Comparison of ENCODE assay signal across 15 cellular contexts in genomic region chr13:31885994-31886393, GRCh38.
DNase-seq lines count a peak whose midpoint lies in the region; ATAC-seq and TF ChIP-seq lines count a peak whose summit lies in the region.
"Had no signal": no experiment of that assay in that cellular context is flagged by ENCODE, and none has a peak within 500 bp of the region (broad histone marks: within the 10 kb centered on the region; RNA-seq: fewer than 3 reads in every experiment).

No MANE protein-coding gene starts in this region.

- H3K27me3 Mint-ChIP-seq in glutamatergic neuron (ENCODE audit: unreplicated experiment) = no peaks in the 10 kb centered on the region

- POLR2A ChIA-PET in OCI-LY7 (lab: Charles Lee) = no interaction called here

- H3K4me3 Mint-ChIP-seq in glutamatergic neuron (ENCODE audit: unreplicated experiment) = no peak overlapping the region
- H3K4me3 Mint-ChIP-seq: endodermal cell, WTC11 had no signal

- H3K9me3 ChIP-seq in thyroid gland (no peaks in the 10 kb centered on the region), OCI-LY7 (ENCODE audit: low read length) (no peaks in the 10 kb centered on the region)
- H3K9me3 ChIP-seq: right lobe of liver, tibial nerve had no signal

- CTCF ChIA-PET in OCI-LY7 (lab: Charles Lee; ENCODE audit: unreplicated experiment) = no interaction called here

- no peak overlapping the region for H3K4me3 ChIP-seq in thyroid gland (replicated peaks in 1 of 3)
- no peak overlapping the region for H3K4me3 ChIP-seq in OCI-LY7 (ENCODE audit: low read depth, low read length, poor library complexity, severe bottlenecking)
- H3K4me3 ChIP-seq: right lobe of liver, tibial nerve had no signal

- H3K27ac ChIP-seq in thyroid gland (no peak overlapping the region), OCI-LY7 (ENCODE audit: low read depth, low read length, poor library complexity, severe bottlenecking) (no peak overlapping the region)
- H3K27ac ChIP-seq: right lobe of liver, tibial nerve had no signal

- H3K36me3 Mint-ChIP-seq in glutamatergic neuron (ENCODE audit: unreplicated experiment) = no peaks in the 10 kb centered on the region
- H3K36me3 Mint-ChIP-seq: WTC11 had no signal

- TF ChIP-seq CTCF in glutamatergic neuron (IDR thresholded peaks at IDR 0.05; ENCODE audit: partially characterized antibody, unreplicated experiment) (no peak), thyroid gland (IDR thresholded peaks at IDR 0.05) (no peak), OCI-LY7 (conservative IDR thresholded peaks at IDR 0.05; ENCODE audit: low read length) (no peak)

- no peak overlapping the region for H2AFZ ChIP-seq in OCI-LY7 (ENCODE audit: low read length)

- H3K27me3 ChIP-seq in thyroid gland = no peaks in the 10 kb centered on the region
- H3K27me3 ChIP-seq: right lobe of liver, tibial nerve had no signal

- H3K9me3 Mint-ChIP-seq in glutamatergic neuron (ENCODE audit: unreplicated experiment) = peaks cover 2% of the 10 kb centered on the region
- H3K9me3 Mint-ChIP-seq: endodermal cell, WTC11 had no signal

- peaks cover 21% of the 10 kb centered on the region for H3K4me1 Mint-ChIP-seq in glutamatergic neuron (ENCODE audit: low read depth, unreplicated experiment)

- ATAC-seq in HG02759 (IDR thresholded peaks at IDR 0.05; ENCODE audit: unreplicated experiment) (no peak), GM19023 (IDR thresholded peaks at IDR 0.05; ENCODE audit: unreplicated experiment) (no peak)
- ATAC-seq: WTC11 had no signal

- H3K4me1 ChIP-seq in thyroid gland = peaks cover 9 to 10% of the 10 kb centered on the region in 2 donors
- no peaks in the 10 kb centered on the region for H3K4me1 ChIP-seq in OCI-LY7 (ENCODE audit: insufficient read depth, low read length, poor library complexity, severe bottlenecking)
- H3K4me1 ChIP-seq: right lobe of liver had no signal

- no peak for TF ChIP-seq POLR2A in thyroid gland (IDR thresholded peaks at IDR 0.05)

- no peaks in the 10 kb centered on the region for H4K20me1 ChIP-seq in OCI-LY7 (ENCODE audit: insufficient read depth, low read length)

- peak overlapping the region; percentile 52 for H3K27ac Mint-ChIP-seq in glutamatergic neuron (ENCODE audit: unreplicated experiment)
- H3K27ac Mint-ChIP-seq: endodermal cell, WTC11 had no signal

- H3K36me3 ChIP-seq in thyroid gland (no peaks in the 10 kb centered on the region), OCI-LY7 (ENCODE audit: insufficient read depth, low read length) (no peaks in the 10 kb centered on the region)
- H3K36me3 ChIP-seq: right lobe of liver, tibial nerve had no signal

- WGBS in thyroid gland, 2 donors = 28 to 61% methylated on average over 6 of the region's 6 CpGs

- H3K9me2 ChIP-seq in OCI-LY7 (ENCODE audit: insufficient read depth, low read length) = no peaks in the 10 kb centered on the region

- DNase-seq in NCI-H748 (lab: John Stamatoyannopoulos, UW; ENCODE audit: unreplicated experiment) (peak; percentile 38), NCI-H748 treated with DMSO at 0.1 percent for 48 hours (lab: John Stamatoyannopoulos, UW) (no peak), NCI-H82 (lab: John Stamatoyannopoulos, UW) (peak; percentile 94), glutamatergic neuron (peak; percentile 43), thyroid gland (peak; percentile 12 to 13), OCI-LY7 (ENCODE audit: low spot score) (no peak)
- DNase-seq: activated T-cell treated with anti-CD3 and anti-CD28 coated beads, Interleukin-2, amount 50 U/mL, for 1 hour; anterior cingulate cortex; endodermal cell; NCI-H1092 treated with DMSO at 0.1 percent for 48 hours; right lobe of liver had no signal

- H3K79me2 ChIP-seq in OCI-LY7 (ENCODE audit: insufficient read depth, low read depth, low read length) = no peaks in the 10 kb centered on the region

- no peak overlapping the region for H3K4me2 ChIP-seq in OCI-LY7 (ENCODE audit: low read length)

- no TSS peak for BruUV-seq in OCI-LY7 (replicated peaks; lab: Mats Ljungman, UMichigan)

- intact Hi-C loops in thyroid gland (cut with DNase I) (no loop called here), OCI-LY7 (cut with micrococcal nuclease; ENCODE audit: unreplicated experiment) (no loop called here)

Comparison
In these comparisons a context has a peak if more than half of its experiments do, and no peak if none do; other contexts are left out.
1. DNase-seq: peak in NCI-H748 (single experiment), NCI-H82 (single experiment), glutamatergic neuron (single experiment) and thyroid gland (2 of 2); none in NCI-H748 treated with DMSO at 0.1 percent for 48 hours (single experiment) and OCI-LY7 (single experiment).